10 cellular contexts compared by ENCODE assay signal in the genomic region with DNA sequence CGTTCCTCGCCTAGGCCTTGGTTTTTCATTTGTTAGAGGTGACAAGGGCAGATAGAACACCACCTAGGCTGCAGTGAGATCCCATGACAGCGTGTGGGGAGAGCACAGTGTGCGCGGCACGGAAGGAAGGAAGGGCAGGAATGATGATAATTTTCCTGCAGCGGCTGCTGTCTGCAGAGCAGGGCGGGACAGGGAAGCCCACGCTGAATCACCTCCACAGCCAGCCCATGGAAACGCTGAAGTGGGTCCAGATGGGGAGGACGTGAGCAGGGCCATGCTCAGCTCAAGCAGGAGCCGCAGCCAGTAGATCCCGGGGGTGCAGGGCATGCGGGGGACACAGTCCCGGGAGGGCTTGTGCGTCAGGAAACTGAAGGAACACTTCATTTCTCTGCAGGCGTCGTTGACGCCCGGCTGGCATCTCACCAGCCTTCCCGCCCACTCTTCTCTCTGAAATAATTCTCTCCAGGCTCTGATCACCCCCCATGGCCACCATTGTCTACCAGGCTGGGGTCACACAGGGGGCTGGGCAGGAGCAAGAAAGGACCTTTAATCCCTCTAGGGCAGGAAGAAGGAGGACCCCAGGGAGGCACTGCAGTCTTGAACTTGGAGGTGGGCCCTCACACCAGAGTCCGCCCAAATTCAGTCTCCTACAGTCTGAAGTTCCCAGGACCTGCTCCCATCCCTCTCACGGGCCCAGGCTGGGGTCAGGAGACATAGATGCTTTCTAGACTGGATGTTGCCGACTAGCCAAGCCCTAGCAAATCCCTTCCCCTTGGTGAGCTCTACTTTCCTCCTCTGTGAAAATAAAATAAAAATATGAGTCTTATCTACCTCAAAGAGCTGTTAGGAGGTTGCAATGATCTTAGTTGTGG. TPM values are rescaled to one million over a fixed set of nuclear protein-coding genes. Genes with fewer than 3 reads are reported as not detected.
DNase-seq lines count a peak whose midpoint lies in the region; ATAC-seq and TF ChIP-seq lines count a peak whose summit lies in the region.
"Had no signal": no experiment of that assay in that cellular context is flagged by ENCODE, and none has a peak within 500 bp of the region (broad histone marks: within the 10 kb centered on the region; RNA-seq: fewer than 3 reads in every experiment).

No MANE protein-coding gene starts in this region.

- no peaks in the 10 kb centered on the region for H3K9me3 Mint-ChIP-seq in activated CD4-positive, alpha-beta T cell treated with anti-CD3 and anti-CD28 coated beads, Interleukin-2, amount 10 ng/mL, durations not matched to agents 24 days and 14 days

- H3K27me3 ChIP-seq in prostate gland (replicated peaks; ENCODE audit: insufficient read depth): no peaks in the 10 kb centered on the region

- no peak overlapping the region for H3K27ac Mint-ChIP-seq in activated CD4-positive, alpha-beta T cell treated with anti-CD3 and anti-CD28 coated beads, Interleukin-2, amount 10 ng/mL, durations not matched to agents 24 days and 14 days

- peaks cover 16% of the 10 kb centered on the region for H3K4me1 Mint-ChIP-seq in activated CD4-positive, alpha-beta T cell treated with anti-CD3 and anti-CD28 coated beads, Interleukin-2, amount 10 ng/mL, durations not matched to agents 24 days and 14 days

- peak; percentile 88 for DNase-seq in AG08395 (ENCODE audit: low spot score)
- peak; percentile 42 to 90 (median 68) for DNase-seq in head of caudate nucleus
- no peak for DNase-seq in prostate gland (ENCODE audit: low spot score)
- no peak for DNase-seq in activated CD4-positive, alpha-beta T cell treated with anti-CD3 and anti-CD28 coated beads, Interleukin-2, amount 10 ng/mL, durations not matched to agents 24 days and 14 days
- DNase-seq in inferior parietal cortex (ENCODE audit: extremely low spot score): no peak
- DNase-seq in activated effector memory CD4-positive, alpha-beta T cell treated with Interleukin-2 at 50 U/mL for 16 hours: no peak
- DNase-seq: activated gamma-delta T cell treated with Interleukin-2 at 50 U/mL for 16 hours had no signal

- peaks cover 26% of the 10 kb centered on the region for H3K27me3 Mint-ChIP-seq in activated CD4-positive, alpha-beta T cell treated with anti-CD3 and anti-CD28 coated beads, Interleukin-2, amount 10 ng/mL, durations not matched to agents 24 days and 14 days

- no peak overlapping the region for H3K4me3 Mint-ChIP-seq in activated CD4-positive, alpha-beta T cell treated with anti-CD3 and anti-CD28 coated beads, Interleukin-2, amount 10 ng/mL, durations not matched to agents 24 days and 14 days

- no peaks in the 10 kb centered on the region for H3K36me3 ChIP-seq in prostate gland

- TF ChIP-seq CTCF in prostate gland (IDR thresholded peaks at IDR 0.05): no peak

- H3K27ac ChIP-seq in angular gyrus (ENCODE audit: low read depth, low read length) (peak overlapping the region; percentile 77), prostate gland (peak overlapping the region; percentile 47 to 54)

- H3K9me3 ChIP-seq in prostate gland: no peaks in the 10 kb centered on the region

- no peak overlapping the region for H3K4me3 ChIP-seq in prostate gland

- no peak for ATAC-seq in GM18870 (IDR thresholded peaks at IDR 0.05; ENCODE audit: unreplicated experiment)

- peaks cover 5% of the 10 kb centered on the region for H3K4me1 ChIP-seq in prostate gland (replicated peaks)

- no peak for TF ChIP-seq POLR2A in prostate gland (IDR thresholded peaks at IDR 0.05)

- intact Hi-C loops in head of caudate nucleus (cut with DNase I) (no loop called here), prostate gland (cut with DNase I) (no loop called here)
- intact Hi-C loops in activated CD4-positive, alpha-beta T cell treated with anti-CD3 and anti-CD28 coated beads, Interleukin-2, amount 10 ng/mL, durations not matched to agents 24 days and 14 days (cut with micrococcal nuclease): no loop called here

- no peaks in the 10 kb centered on the region for H3K36me3 Mint-ChIP-seq in activated CD4-positive, alpha-beta T cell treated with anti-CD3 and anti-CD28 coated beads, Interleukin-2, amount 10 ng/mL, durations not matched to agents 24 days and 14 days (ENCODE audit: low read depth)

- 53% methylated on average over 24 of the region's 24 CpGs for WGBS in prostate gland

RNA-seq across cellular contexts. Expression of gene SYNPO, which starts 20.9 kb away (rescaled TPM):
- 10 to 100 TPM; 13.7 to 61.0 TPM for total RNA-seq in prostate gland
- not detected in 2 replicates for total RNA-seq in activated CD4-positive, alpha-beta T cell treated with anti-CD3 and anti-CD28 coated beads, Interleukin-2, amount 10 ng/mL, durations not matched to agents 24 days and 14 days

RNA-seq across cellular contexts. Expression of gene MYOZ3, which starts 41.5 kb away (rescaled TPM):
- 10 to 100 TPM in 1 of 2 donors, 1 to 10 TPM in 1; 1.2 to 14.1 TPM for total RNA-seq in prostate gland
- 0.07 and 0.28 TPM in 2 replicates for total RNA-seq in activated CD4-positive, alpha-beta T cell treated with anti-CD3 and anti-CD28 coated beads, Interleukin-2, amount 10 ng/mL, durations not matched to agents 24 days and 14 days
- total RNA-seq: mononuclear cell had no signal

Comparison
In these comparisons a context has a peak if more than half of its experiments do, and no peak if none do; other contexts are left out.
1. DNase-seq: peak in AG08395 (single experiment) and head of caudate nucleus (42 of 42); none in prostate gland (single experiment), activated CD4-positive, alpha-beta T cell treated with anti-CD3 and anti-CD28 coated beads, Interleukin-2, amount 10 ng/mL, durations not matched to agents 24 days and 14 days (single experiment), inferior parietal cortex (single experiment) and activated effector memory CD4-positive, alpha-beta T cell treated with Interleukin-2 at 50 U/mL for 16 hours (single experiment).
2. RNA of gene SYNPO, which starts 20.9 kb away (total RNA-seq): 13.7 to 61.0 TPM in prostate gland; not detected in activated CD4-positive, alpha-beta T cell treated with anti-CD3 and anti-CD28 coated beads, Interleukin-2, amount 10 ng/mL, durations not matched to agents 24 days and 14 days; every median in the first group is over 10 times any median in the second.